21 cellular contexts compared by ENCODE assay signal in genomic region chr6:1620504-1621327, GRCh38. TPM values are rescaled to one million over a fixed set of nuclear protein-coding genes. Genes with fewer than 3 reads are reported as not detected.
DNase-seq lines count a peak whose midpoint lies in the region; ATAC-seq and TF ChIP-seq lines count a peak whose summit lies in the region.
"Had no signal": no experiment of that assay in that cellular context is flagged by ENCODE, and none has a peak within 500 bp of the region (broad histone marks: within the 10 kb centered on the region; RNA-seq: fewer than 3 reads in every experiment).

No MANE protein-coding gene starts in this region.

- no peaks in the 10 kb centered on the region for H3K36me3 ChIP-seq in RWPE2 (ENCODE audit: low read depth)
- H3K36me3 ChIP-seq in thymus (ENCODE audit: control insufficient read depth, insufficient read depth): peaks cover 5% of the 10 kb centered on the region
- H3K36me3 ChIP-seq: gastrocnemius medialis, suprapubic skin had no signal

- H3K4me3 Mint-ChIP-seq in neural crest cell: peak overlapping the region; percentile 47

- no peaks in the 10 kb centered on the region for H3K4me1 ChIP-seq in RWPE2 (ENCODE audit: insufficient read depth, poor library complexity, severe bottlenecking)
- H3K4me1 ChIP-seq in thymus (ENCODE audit: control insufficient read depth, insufficient read depth, low read length): peaks cover 5% of the 10 kb centered on the region

- H3K27ac ChIP-seq in RWPE2 (ENCODE audit: poor library complexity, severe bottlenecking): no peak overlapping the region
- peak overlapping the region; percentile 58 for H3K27ac ChIP-seq in thymus (ENCODE audit: low read depth)
- H3K27ac ChIP-seq: gastrocnemius medialis, SJSA1 had no signal

- TF ChIP-seq CTCF in RWPE2 (IDR thresholded peaks at IDR 0.05; ENCODE audit: poor library complexity, severe bottlenecking): no peak
- no peak for TF ChIP-seq CTCF in epithelial cell of proximal tubule (conservative IDR thresholded peaks at IDR 0.05; ENCODE audit: low read depth, low read length)
- no peak for TF ChIP-seq CTCF in neural crest cell (conservative IDR thresholded peaks at IDR 0.05)

- H3K9me3 ChIP-seq in RWPE2 (ENCODE audit: severe bottlenecking) (no peaks in the 10 kb centered on the region), thymus (ENCODE audit: control insufficient read depth) (no peaks in the 10 kb centered on the region)
- H3K9me3 ChIP-seq: gastrocnemius medialis, SJSA1, suprapubic skin had no signal

- H3K36me3 Mint-ChIP-seq in neural crest cell (ENCODE audit: low read depth): no peaks in the 10 kb centered on the region

- 56% methylated on average over 56 of the region's 56 CpGs for WGBS in thymus

- peaks cover 97% of the 10 kb centered on the region for H3K27me3 Mint-ChIP-seq in neural crest cell (ENCODE audit: low read depth)

- H3K27ac Mint-ChIP-seq in neural crest cell (ENCODE audit: unreplicated experiment): no peak overlapping the region

- ATAC-seq in RWPE2 (ENCODE audit: low read depth): no peak
- no peak for ATAC-seq in HG03025 (IDR thresholded peaks at IDR 0.05; ENCODE audit: low FRiP score, unreplicated experiment)
- ATAC-seq in GM21825 (IDR thresholded peaks at IDR 0.05; ENCODE audit: unreplicated experiment): no peak
- ATAC-seq: gastrocnemius medialis, GM12878 had no signal

- DNase-seq in RWPE2 (ENCODE audit: low spot score): peak; percentile 51
- no peak for DNase-seq in epithelial cell of proximal tubule (ENCODE audit: low read depth)
- no peak for DNase-seq in neural crest cell (ENCODE audit: low read depth, low spot score)
- no peak for DNase-seq in NCI-H1436 treated with DMSO at 0.1 percent for 48 hours (lab: John Stamatoyannopoulos, UW)
- DNase-seq: activated CD4-positive, alpha-beta T cell treated with anti-CD3 and anti-CD28 coated beads for 1 hour; activated gamma-delta T cell treated with Interleukin-2 at 50 U/mL for 16 hours; AML-193; Calu3; gastrocnemius medialis; mesenchymal stem cell; NCI-H2081 treated with DMSO at 0.1 percent for 48 hours; NCI-H524 treated with DMSO at 0.1 percent for 48 hours; OCI-M1; stimulated activated CD4-positive, alpha-beta T cell treated with anti-CD3 and anti-CD28 coated beads, Interleukin-2, amount 100 ng/mL, for 24 hours; T-helper 9 cell had no signal

- H3K4me3 ChIP-seq in RWPE2 (ENCODE audit: severe bottlenecking): no peak overlapping the region
- peak overlapping the region; percentile 47 for H3K4me3 ChIP-seq in epithelial cell of proximal tubule (ENCODE audit: low read depth, low read length)
- H3K4me3 ChIP-seq in thymus (ENCODE audit: low read length): peak overlapping the region; percentile 38
- H3K4me3 ChIP-seq: GM12878, SJSA1 had no signal

- H3K9me3 Mint-ChIP-seq in neural crest cell: no peaks in the 10 kb centered on the region

- H3K27me3 ChIP-seq in RWPE2 (ENCODE audit: insufficient read depth, poor library complexity, severe bottlenecking) (no peaks in the 10 kb centered on the region), thymus (ENCODE audit: control insufficient read depth, insufficient read depth) (peaks cover 90% of the 10 kb centered on the region)
- H3K27me3 ChIP-seq: SJSA1 had no signal

- H3K4me1 Mint-ChIP-seq in neural crest cell: peaks cover 28% of the 10 kb centered on the region

RNA-seq across cellular contexts. Expression of gene FOXC1, which starts 11.0 kb away (rescaled TPM):
- total RNA-seq in epithelial cell of proximal tubule (18.6 and 27.7 TPM in 2 replicates), neural crest cell (1.7 and 1.8 TPM in 2 replicates)
- 17.3 TPM for polyA plus RNA-seq in thymus
